12 cellular contexts compared by ENCODE assay signal in the genomic region with DNA sequence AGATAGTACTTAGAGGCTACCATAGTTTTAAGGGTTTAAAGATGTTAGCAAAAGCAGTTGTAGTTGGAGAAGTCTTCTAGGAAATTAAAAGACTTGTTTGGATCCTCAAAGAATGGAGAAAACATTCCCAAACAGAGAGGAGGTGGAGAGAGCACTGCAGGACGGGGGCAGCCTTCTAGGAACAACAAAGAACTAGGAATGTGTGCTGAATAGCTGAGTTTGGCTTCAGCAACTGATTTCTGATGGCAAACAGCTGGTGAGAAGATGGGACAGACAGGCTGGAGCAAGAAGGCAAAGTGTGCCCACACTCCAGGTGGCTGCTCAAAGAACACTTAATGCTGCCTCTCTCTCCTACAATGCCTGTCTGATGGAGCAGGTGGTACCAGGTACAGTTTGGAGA.
"Had no signal": no experiment of that assay in that cellular context is flagged by ENCODE, and none has a peak within 500 bp of the region (broad histone marks: within the 10 kb centered on the region; RNA-seq: fewer than 3 reads in every experiment).

No MANE protein-coding gene starts in this region.

- DNase-seq: erythroblast; foreskin melanocyte; heart left ventricle; hippocampal formation; left colon; naive thymus-derived CD4-positive, alpha-beta T cell; nephron progenitor cell; right cardiac atrium; stimulated activated CD4-positive, alpha-beta T cell treated with anti-CD3 and anti-CD28 coated beads, Interleukin-2, amount 100 ng/mL, for 48 hours; stimulated activated naive CD4-positive, alpha-beta T cell treated with Interleukin-2 at 50 U/mL for 16 hours; trophoblast cell had no signal

- H3K36me3 ChIP-seq: heart left ventricle had no signal

- H3K4me1 ChIP-seq: heart left ventricle had no signal

- H3K27ac ChIP-seq: heart left ventricle had no signal

- ATAC-seq: heart left ventricle; left colon; naive thymus-derived CD4-positive, alpha-beta T cell; right cardiac atrium had no signal

- H3K4me3 ChIP-seq: heart left ventricle, smooth muscle cell had no signal

- H3K9me3 ChIP-seq: heart left ventricle had no signal

- H3K27me3 ChIP-seq: heart left ventricle had no signal
